ENCODE assay signal across 24 cellular contexts in the genomic region with DNA sequence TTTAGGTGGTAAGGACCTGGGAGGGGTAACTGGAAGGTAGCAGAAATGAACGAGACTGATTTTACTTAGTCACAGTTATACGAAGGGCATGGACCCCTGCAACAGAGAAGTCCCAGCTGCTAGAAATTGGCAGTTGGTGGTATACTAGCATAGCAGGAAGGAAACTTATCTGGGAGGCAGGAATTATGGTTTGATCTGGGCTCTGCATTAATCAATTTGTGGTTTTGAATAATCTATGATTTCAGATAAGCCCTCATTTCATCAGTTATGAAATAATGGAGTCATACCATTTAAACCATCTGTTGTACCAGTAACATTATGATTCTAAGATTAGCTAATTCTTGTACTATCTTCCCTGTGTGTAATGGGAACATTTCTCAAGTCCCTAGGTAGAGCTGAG. TPM values are rescaled to one million over a fixed set of nuclear protein-coding genes. Genes with fewer than 3 reads are reported as not detected.
DNase-seq lines count a peak whose midpoint lies in the region; ATAC-seq, FAIRE-seq and TF ChIP-seq lines count a peak whose summit lies in the region.
"Had no signal": no experiment of that assay in that cellular context is flagged by ENCODE, and none has a peak within 500 bp of the region (broad histone marks: within the 10 kb centered on the region; RNA-seq: fewer than 3 reads in every experiment).

No MANE protein-coding gene starts in this region.

- no peak for TF ChIP-seq POLR2A in GM18505 (IDR thresholded peaks at IDR 0.05; ENCODE audit: borderline replicate concordance, extremely low read depth, insufficient read depth, insufficient read length)

- no peak overlapping the region for H3K4me3 Mint-ChIP-seq in WTC11
- H3K4me3 Mint-ChIP-seq: CD4-positive, CD25-positive, alpha-beta regulatory T cell; CD8-positive, alpha-beta memory T cell; HFFc6 had no signal

- H3K36me3 Mint-ChIP-seq in WTC11: no peaks in the 10 kb centered on the region
- H3K36me3 Mint-ChIP-seq: CD4-positive, CD25-positive, alpha-beta regulatory T cell; CD8-positive, alpha-beta memory T cell had no signal

- no peak overlapping the region for H3K27ac Mint-ChIP-seq in WTC11
- H3K27ac Mint-ChIP-seq: CD4-positive, CD25-positive, alpha-beta regulatory T cell; CD8-positive, alpha-beta memory T cell; HFFc6 had no signal

- FAIRE-seq in D721Med (lab: Jason Lieb, UNC): peak; percentile 79
- no peak for FAIRE-seq in small intestine (lab: Jason Lieb, UNC)

- no peaks in the 10 kb centered on the region; the same call in 1 of the 2 replicates for H3K27me3 Mint-ChIP-seq in WTC11 (ENCODE audit: low read depth)
- H3K27me3 Mint-ChIP-seq: CD4-positive, CD25-positive, alpha-beta regulatory T cell; CD8-positive, alpha-beta memory T cell had no signal

- H3K36me3 ChIP-seq in small intestine (ENCODE audit: control insufficient read depth in 2 of 2, insufficient read depth in 2 of 2, low read length in 2 of 2): no peaks in the 10 kb centered on the region
- H3K36me3 ChIP-seq: BE2C had no signal

- 11 to 39% (median 35%) methylated on average over 2 of the region's 2 CpGs for WGBS in small intestine, 3 donors

- H3K27me3 ChIP-seq in small intestine (ENCODE audit: control insufficient read depth in 2 of 2, insufficient read depth in 2 of 2, low read length in 2 of 2): no peaks in the 10 kb centered on the region
- H3K27me3 ChIP-seq: BE2C had no signal

- H3K4me3 ChIP-seq in fibroblast of pulmonary artery (replicated peaks; ENCODE audit: low read depth, low read length) (no peak overlapping the region), small intestine (ENCODE audit: low read depth in 1 of 2, low read length in 2 of 2) (no peak overlapping the region)

- ATAC-seq in SK-N-SH treated with all-trans-retinoic acid at 6 μM for 48 hours: no peak; the same call in 2 of the 3 replicates
- ATAC-seq in WTC11: no peak
- no peak for ATAC-seq in GM18517 (IDR thresholded peaks at IDR 0.05; ENCODE audit: unreplicated experiment)
- no peak for ATAC-seq in GM18505 (IDR thresholded peaks at IDR 0.05; ENCODE audit: unreplicated experiment)
- ATAC-seq: HCT116 had no signal

- peaks cover 12% of the 10 kb centered on the region for H3K9me3 Mint-ChIP-seq in WTC11

- no peaks in the 10 kb centered on the region for H3K9me3 ChIP-seq in small intestine (ENCODE audit: control insufficient read depth, low read depth)
- H3K9me3 ChIP-seq: BE2C had no signal

- POLR2A ChIA-PET in WTC11 (lab: Charles Lee): no interaction called here

- DNase-seq in D721Med (ENCODE audit: insufficient read length, low spot score): no peak
- peak; percentile 71 for DNase-seq in fibroblast of pulmonary artery (ENCODE audit: low read depth)
- DNase-seq in small intestine: peak; percentile 7
- DNase-seq in WTC11 (ENCODE audit: low spot score): no peak
- DNase-seq in SK-N-DZ (ENCODE audit: low spot score): no peak
- DNase-seq: ACHN; BE2C; C1 segment of cervical spinal cord; CD4-positive, CD25-positive, alpha-beta regulatory T cell; CD8-positive, alpha-beta memory T cell; COR-L47; DMS153; DMS79 treated with DMSO at 0.1 percent for 48 hours; GF-D8; GOT3; H7; HFFc6 had no signal

- H3K27ac ChIP-seq in small intestine (ENCODE audit: low read depth in 1 of 2, low read length in 1 of 2): no peak overlapping the region
- H3K27ac ChIP-seq: HL-60 had no signal

- no peak for TF ChIP-seq CTCF in D721Med (IDR thresholded peaks at IDR 0.05; ENCODE audit: insufficient read depth, missing control alignments)
- TF ChIP-seq CTCF in fibroblast of pulmonary artery (IDR thresholded peaks at IDR 0.05; ENCODE audit: low read length, missing control alignments): no peak
- no peak for TF ChIP-seq CTCF in WTC11 (IDR thresholded peaks at IDR 0.05)

- peaks cover 2 to 3% of the 10 kb centered on the region in 2 donors for H3K4me1 ChIP-seq in small intestine (ENCODE audit: control insufficient read depth in 2 of 2, insufficient read depth in 1 of 2, low read depth in 1 of 2, low read length in 1 of 2)

- CTCF ChIA-PET in WTC11 (lab: Charles Lee): no interaction called here

- no peaks in the 10 kb centered on the region for H3K4me1 Mint-ChIP-seq in WTC11
- H3K4me1 Mint-ChIP-seq: CD4-positive, CD25-positive, alpha-beta regulatory T cell; CD8-positive, alpha-beta memory T cell had no signal

TF ChIP-seq in SK-N-SH treated with all-trans-retinoic acid at 6 μM for 48 hours, 23 proteins besides CTCF, POLR2A, EP300 and RAD21 (continues in another document):
- peak; percentile 73 for TF ChIP-seq ZNF8 (CRISPR knock-in tag; IDR thresholded peaks at IDR 0.05)
- TF ChIP-seq, protein P1, sequence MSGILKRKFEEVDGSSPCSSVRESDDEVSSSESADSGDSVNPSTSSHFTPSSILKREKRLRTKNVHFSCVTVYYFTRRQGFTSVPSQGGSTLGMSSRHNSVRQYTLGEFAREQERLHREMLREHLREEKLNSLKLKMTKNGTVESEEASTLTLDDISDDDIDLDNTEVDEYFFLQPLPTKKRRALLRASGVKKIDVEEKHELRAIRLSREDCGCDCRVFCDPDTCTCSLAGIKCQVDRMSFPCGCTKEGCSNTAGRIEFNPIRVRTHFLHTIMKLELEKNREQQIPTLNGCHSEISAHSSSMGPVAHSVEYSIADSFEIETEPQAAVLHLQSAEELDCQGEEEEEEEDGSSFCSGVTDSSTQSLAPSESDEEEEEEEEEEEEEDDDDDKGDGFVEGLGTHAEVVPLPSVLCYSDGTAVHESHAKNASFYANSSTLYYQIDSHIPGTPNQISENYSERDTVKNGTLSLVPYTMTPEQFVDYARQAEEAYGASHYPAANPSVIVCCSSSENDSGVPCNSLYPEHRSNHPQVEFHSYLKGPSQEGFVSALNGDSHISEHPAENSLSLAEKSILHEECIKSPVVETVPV (CRISPR knock-in tag; IDR thresholded peaks at IDR 0.05): peak; percentile 80
- 0 out of 2 replicates have a peak, but pooled peaks have one; percentile 11 for TF ChIP-seq ARNTL (CRISPR knock-in tag; IDR thresholded peaks at IDR 0.05; ENCODE audit: borderline replicate concordance, low read depth)
- TF ChIP-seq BACH2 (CRISPR knock-in tag; IDR thresholded peaks at IDR 0.05; ENCODE audit: borderline replicate concordance): no peak
- TF ChIP-seq, protein P2, sequence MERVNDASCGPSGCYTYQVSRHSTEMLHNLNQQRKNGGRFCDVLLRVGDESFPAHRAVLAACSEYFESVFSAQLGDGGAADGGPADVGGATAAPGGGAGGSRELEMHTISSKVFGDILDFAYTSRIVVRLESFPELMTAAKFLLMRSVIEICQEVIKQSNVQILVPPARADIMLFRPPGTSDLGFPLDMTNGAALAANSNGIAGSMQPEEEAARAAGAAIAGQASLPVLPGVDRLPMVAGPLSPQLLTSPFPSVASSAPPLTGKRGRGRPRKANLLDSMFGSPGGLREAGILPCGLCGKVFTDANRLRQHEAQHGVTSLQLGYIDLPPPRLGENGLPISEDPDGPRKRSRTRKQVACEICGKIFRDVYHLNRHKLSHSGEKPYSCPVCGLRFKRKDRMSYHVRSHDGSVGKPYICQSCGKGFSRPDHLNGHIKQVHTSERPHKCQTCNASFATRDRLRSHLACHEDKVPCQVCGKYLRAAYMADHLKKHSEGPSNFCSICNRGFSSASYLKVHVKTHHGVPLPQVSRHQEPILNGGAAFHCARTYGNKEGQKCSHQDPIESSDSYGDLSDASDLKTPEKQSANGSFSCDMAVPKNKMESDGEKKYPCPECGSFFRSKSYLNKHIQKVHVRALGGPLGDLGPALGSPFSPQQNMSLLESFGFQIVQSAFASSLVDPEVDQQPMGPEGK (CRISPR knock-in tag; IDR thresholded peaks at IDR 0.05; ENCODE audit: borderline replicate concordance): peak; percentile 52; the same call in 1 of the 2 replicates
- no peak for TF ChIP-seq ZNF70 (CRISPR knock-in tag; IDR thresholded peaks at IDR 0.05)

TF ChIP-seq in WTC11, 78 proteins besides CTCF, POLR2A, EP300 and RAD21:
- no peak for TF ChIP-seq NR3C1 (CRISPR knock-in tag; conservative IDR thresholded peaks at IDR 0.05; ENCODE audit: low read depth)
- no peak for TF ChIP-seq ZNF138 (CRISPR knock-in tag; conservative IDR thresholded peaks at IDR 0.05)
- TF ChIP-seq, protein P3, sequence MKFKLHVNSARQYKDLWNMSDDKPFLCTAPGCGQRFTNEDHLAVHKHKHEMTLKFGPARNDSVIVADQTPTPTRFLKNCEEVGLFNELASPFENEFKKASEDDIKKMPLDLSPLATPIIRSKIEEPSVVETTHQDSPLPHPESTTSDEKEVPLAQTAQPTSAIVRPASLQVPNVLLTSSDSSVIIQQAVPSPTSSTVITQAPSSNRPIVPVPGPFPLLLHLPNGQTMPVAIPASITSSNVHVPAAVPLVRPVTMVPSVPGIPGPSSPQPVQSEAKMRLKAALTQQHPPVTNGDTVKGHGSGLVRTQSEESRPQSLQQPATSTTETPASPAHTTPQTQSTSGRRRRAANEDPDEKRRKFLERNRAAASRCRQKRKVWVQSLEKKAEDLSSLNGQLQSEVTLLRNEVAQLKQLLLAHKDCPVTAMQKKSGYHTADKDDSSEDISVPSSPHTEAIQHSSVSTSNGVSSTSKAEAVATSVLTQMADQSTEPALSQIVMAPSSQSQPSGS (CRISPR knock-in tag; IDR thresholded peaks at IDR 0.05; ENCODE audit: borderline replicate concordance, low read depth): no peak
- no peak for TF ChIP-seq FOXP1 (CRISPR knock-in tag; IDR thresholded peaks at IDR 0.05; ENCODE audit: borderline replicate concordance)
- no peak for TF ChIP-seq PRRX2 (CRISPR knock-in tag; IDR thresholded peaks at IDR 0.05)
- no peak for TF ChIP-seq NFE2L1 (CRISPR knock-in tag; IDR thresholded peaks at IDR 0.05)
- TF ChIP-seq ZNF263 (CRISPR knock-in tag; IDR thresholded peaks at IDR 0.05; ENCODE audit: low read depth): no peak
- no peak for TF ChIP-seq GTF2I (CRISPR knock-in tag; conservative IDR thresholded peaks at IDR 0.05)
- no peak for TF ChIP-seq ELF4 (CRISPR knock-in tag; IDR thresholded peaks at IDR 0.05; ENCODE audit: low read depth)

RNA-seq across cellular contexts. Expression of a gene that starts 54.0 kb away (rescaled TPM):
- polyA plus RNA-seq in small intestine: 1 to 10 TPM; 1.6 to 2.7 (median 2.2) TPM
- total RNA-seq in WTC11 (2021): 0.27 to 0.74 TPM (median 0.41 TPM) in 3 replicates
- 0.06 TPM in 1 of 2 replicates, not detected in the other for polyA plus RNA-seq in SK-N-DZ (2014; cell fraction: cytosol; rRNA removed)
- 0.13 TPM in 1 of 2 replicates, not detected in the other for polyA plus RNA-seq in SK-N-DZ (2014; cell fraction: nucleus; rRNA removed)
- total RNA-seq: A172; CD4-positive, CD25-positive, alpha-beta regulatory T cell; CD8-positive, alpha-beta memory T cell; HFFc6; HT1080 had no signal
- polyA plus RNA-seq: CD4-positive, CD25-positive, alpha-beta regulatory T cell; CD8-positive, alpha-beta memory T cell had no signal

Comparison
In these comparisons a context has a peak if more than half of its experiments do, and no peak if none do; other contexts are left out.
1. DNase-seq: peak in fibroblast of pulmonary artery (single experiment) and small intestine (single experiment); none in D721Med (single experiment), WTC11 (single experiment) and SK-N-DZ (single experiment).